Comparison of ENCODE assay signal across 7 cellular contexts in genomic region chr9:113274474-113275146, GRCh38. TPM values are rescaled to one million over a fixed set of nuclear protein-coding genes. Genes with fewer than 3 reads are reported as not detected.
DNase-seq lines count a peak whose midpoint lies in the region; ATAC-seq and TF ChIP-seq lines count a peak whose summit lies in the region.

No MANE protein-coding gene starts in this region.

- BruUV-seq in PC-9 (replicated peaks; lab: Mats Ljungman, UMichigan): TSS peak; percentile 57

- H3K4me2 ChIP-seq in PC-9: peak overlapping the region; percentile 93

- peak; percentile 28 for ATAC-seq in GM21390 (IDR thresholded peaks at IDR 0.05; ENCODE audit: unreplicated experiment)
- peak; percentile 35 for ATAC-seq in stimulated activated memory B cell treated with anti-CD40 and anti-IgM and Interleukin-4, amounts not matched to agents 10 μg/mL and 1 μg/mL and 100 μg/mL, for 72 hours

- peaks cover 31% of the 10 kb centered on the region for H3K36me3 ChIP-seq in PC-9 (ENCODE audit: low read depth)

- TF ChIP-seq CTCF in PC-9 (conservative IDR thresholded peaks at IDR 0.05): peak; percentile 86
- TF ChIP-seq CTCF in choroid plexus epithelial cell (conservative IDR thresholded peaks at IDR 0.05; ENCODE audit: low read depth, low read length): peak; percentile 67

- peak overlapping the region; percentile 50 for H3K27ac ChIP-seq in PC-9

- no peak overlapping the region for H3K4me3 Mint-ChIP-seq in stimulated activated memory B cell treated with anti-CD40 and anti-IgM and Interleukin-4, amounts not matched to agents 10 μg/mL and 1 μg/mL and 100 μg/mL, for 72 hours

- peaks cover 4% of the 10 kb centered on the region for H3K4me1 Mint-ChIP-seq in stimulated activated memory B cell treated with anti-CD40 and anti-IgM and Interleukin-4, amounts not matched to agents 10 μg/mL and 1 μg/mL and 100 μg/mL, for 72 hours

- no peaks in the 10 kb centered on the region for H3K9me2 ChIP-seq in PC-9 (ENCODE audit: insufficient read depth)

- H3K9me3 ChIP-seq in PC-9 (ENCODE audit: insufficient read depth, low read depth): no peaks in the 10 kb centered on the region

- no peaks in the 10 kb centered on the region; the same call in 1 of the 2 replicates for H4K20me1 ChIP-seq in PC-9 (ENCODE audit: insufficient read depth)

- H3K9me3 Mint-ChIP-seq in stimulated activated memory B cell treated with anti-CD40 and anti-IgM and Interleukin-4, amounts not matched to agents 10 μg/mL and 1 μg/mL and 100 μg/mL, for 72 hours: no peaks in the 10 kb centered on the region

- H3K79me2 ChIP-seq in PC-9 (ENCODE audit: low read depth): peaks cover 34% of the 10 kb centered on the region

- no peaks in the 10 kb centered on the region for H3K27me3 ChIP-seq in PC-9 (ENCODE audit: insufficient read depth, low read depth)

- H3K4me3 ChIP-seq in PC-9: peak overlapping the region; percentile 81
- H3K4me3 ChIP-seq in choroid plexus epithelial cell (ENCODE audit: low read depth, low read length): peak overlapping the region; percentile 81

- H3F3A ChIP-seq in PC-9 (ENCODE audit: insufficient read depth, low read depth): peaks cover 6% of the 10 kb centered on the region; the same call in 1 of the 2 replicates

- intact Hi-C loops in PC-9 (cut with micrococcal nuclease; ENCODE audit: unreplicated experiment): loop anchor here (1.0 to 10.0 kb wide), 8 partner anchors 54 to 384 kb away; partner anchors contain the start of genes C9orf43, FKBP15, POLE3 and SLC31A1

- H2AFZ ChIP-seq in PC-9: peak overlapping the region; percentile 94

- peaks cover 13% of the 10 kb centered on the region for H3K4me1 ChIP-seq in PC-9 (replicated peaks; ENCODE audit: insufficient read depth)

- peaks cover 26% of the 10 kb centered on the region for H3K36me3 Mint-ChIP-seq in stimulated activated memory B cell treated with anti-CD40 and anti-IgM and Interleukin-4, amounts not matched to agents 10 μg/mL and 1 μg/mL and 100 μg/mL, for 72 hours

- peak; percentile 63 for DNase-seq in EH (ENCODE audit: low read depth)
- DNase-seq in KG1 (lab: John Stamatoyannopoulos, UW): peak; percentile 56
- peak; percentile 32 to 65 for DNase-seq in PC-9
- peak; percentile 73 for DNase-seq in choroid plexus epithelial cell (ENCODE audit: low read depth)
- peak; percentile 56 for DNase-seq in kidney tubule cell (ENCODE audit: low spot score)

- H3K27me3 Mint-ChIP-seq in stimulated activated memory B cell treated with anti-CD40 and anti-IgM and Interleukin-4, amounts not matched to agents 10 μg/mL and 1 μg/mL and 100 μg/mL, for 72 hours: no peaks in the 10 kb centered on the region

- no peak overlapping the region for H3K27ac Mint-ChIP-seq in stimulated activated memory B cell treated with anti-CD40 and anti-IgM and Interleukin-4, amounts not matched to agents 10 μg/mL and 1 μg/mL and 100 μg/mL, for 72 hours

- POLR2A ChIA-PET in PC-9 (lab: Charles Lee; ENCODE audit: unreplicated experiment): interaction anchor here (0.6 to 1.0 kb wide), 7 partner anchors 53 to 1378 kb away, joined by 3 to 7 read pairs (median 4); partner anchors contain the start of genes ALAD, FKBP15, SLC31A1 and SLC31A2

- CTCF ChIA-PET in PC-9 (lab: Charles Lee): interaction anchor here (0.5 to 2.0 kb wide), 13 partner anchors 40 to 1016 kb away, joined by 3 to 9 read pairs (median 5); partner anchors contain the start of genes C9orf43, FKBP15, POLE3 and SLC31A1

RNA-seq across cellular contexts. Expression of gene CDC26, which starts 0.8 kb away (rescaled TPM):
- total RNA-seq in PC-9 (2021): 40.4 and 43.4 TPM in 2 replicates

RNA-seq across cellular contexts. Expression of gene PRPF4, which starts 0.8 kb away (rescaled TPM):
- total RNA-seq in PC-9 (2021): 31.6 and 36.3 TPM in 2 replicates

RNA-seq across cellular contexts. Expression of gene RNF183, which starts 28.6 kb away (rescaled TPM):
- total RNA-seq in PC-9 (2021): 0.92 and 2.3 TPM in 2 replicates

RNA-seq across cellular contexts. Expression of gene SLC31A1, which starts 53.3 kb away (rescaled TPM):
- 24.9 and 27.2 TPM in 2 replicates for total RNA-seq in PC-9 (2021)

RNA-seq across cellular contexts. Expression of gene FKBP15, which starts 53.5 kb away (rescaled TPM):
- 23.3 and 33.5 TPM in 2 replicates for total RNA-seq in PC-9 (2021)

Comparison
In these comparisons a context has a peak if more than half of its experiments do, and no peak if none do; other contexts are left out.
1. Peak in every context shown above with its lines: DNase-seq, ATAC-seq, H3K4me3 ChIP-seq and H3K27ac ChIP-seq.